ENCODE assay signal across 26 cellular contexts in the genomic region with DNA sequence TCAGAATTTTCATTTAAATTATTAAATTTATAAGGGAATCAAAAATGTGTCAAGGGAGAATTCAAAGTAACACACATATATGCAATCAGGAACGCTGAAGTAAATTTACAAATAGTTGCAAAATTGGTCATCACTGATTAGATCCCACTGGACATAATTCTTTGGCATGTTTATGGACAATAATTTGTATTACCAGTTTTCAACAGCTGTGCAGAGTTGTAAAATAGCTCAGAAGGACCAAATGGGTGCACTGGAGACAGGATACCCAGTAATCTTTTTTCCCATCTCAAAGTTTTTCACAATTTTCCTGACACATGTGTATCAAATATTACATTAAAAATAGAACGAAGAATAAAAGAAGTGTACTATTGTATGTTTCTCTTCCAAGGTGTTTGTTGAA. TPM values are rescaled to one million over a fixed set of nuclear protein-coding genes. Genes with fewer than 3 reads are reported as not detected.
"Had no signal": no experiment of that assay in that cellular context is flagged by ENCODE, and none has a peak within 500 bp of the region (broad histone marks: within the 10 kb centered on the region; RNA-seq: fewer than 3 reads in every experiment).

No MANE protein-coding gene starts in this region.

- H3K4me3 ChIP-seq: heart left ventricle, left lung, lower lobe of right lung, ovary, right atrium auricular region, spleen, stomach, testis, thyroid gland, transverse colon, upper lobe of left lung had no signal

- ATAC-seq: heart left ventricle; left colon; left lung; lower lobe of right lung; naive thymus-derived CD4-positive, alpha-beta T cell; natural killer cell treated with Interleukin-12 subunit alpha and Interleukin-12 subunit beta and Interleukin-15 and Interleukin-18, amount 100 ng/mL, for 72 hours; sciatic nerve; stimulated activated effector memory CD8-positive, alpha-beta T cell treated with anti-CD3 and anti-CD28 coated beads, Interleukin-12 subunit alpha, Interleukin-12 subunit beta, amount 100 ng/mL, for 72 hours; stimulated activated naive CD8-positive, alpha-beta T cell treated with anti-CD3 and anti-CD28 coated beads, Interleukin-15, Interleukin-2, amounts not matched to agents 100 U/mL and 50 U/mL, for 24 hours had no signal

- DNase-seq: heart left ventricle; hypothalamus; immature natural killer cell; left colon; left lung; lower lobe of right lung; mammary epithelial cell; mesendoderm; naive thymus-derived CD4-positive, alpha-beta T cell; ovary; small intestine; spleen; stimulated activated CD4-positive, alpha-beta T cell treated with anti-CD3 and anti-CD28 coated beads, Interleukin-4, amount 100 ng/mL, for 24 hours; stimulated activated naive CD8-positive, alpha-beta T cell treated with anti-CD3 and anti-CD28 coated beads, Interleukin-15, Interleukin-2, amounts not matched to agents 100 U/mL and 50 U/mL, for 24 hours; stomach; testis; transverse colon; upper lobe of left lung had no signal

- H3K27me3 ChIP-seq: heart left ventricle, left lung, ovary, right atrium auricular region, spleen, stomach, testis, thyroid gland, transverse colon, upper lobe of left lung had no signal

- H3K4me1 ChIP-seq: testis had no signal

- H3K27me3 Mint-ChIP-seq: naive thymus-derived CD4-positive, alpha-beta T cell; natural killer cell treated with Interleukin-12 subunit alpha and Interleukin-12 subunit beta and Interleukin-15 and Interleukin-18, amount 100 ng/mL, for 72 hours; progenitor cell of endocrine pancreas had no signal

- H3K36me3 ChIP-seq: heart left ventricle, left lung, lower lobe of right lung, ovary, right atrium auricular region, stomach, thyroid gland, upper lobe of left lung had no signal

- H3K27ac ChIP-seq: heart left ventricle, left lung, lower lobe of right lung, ovary, right atrium auricular region, spleen, stomach, testis, thyroid gland, transverse colon, upper lobe of left lung had no signal

- H3K36me3 Mint-ChIP-seq: immature natural killer cell; mesothelial cell of epicardium; natural killer cell treated with Interleukin-12 subunit alpha and Interleukin-12 subunit beta and Interleukin-15 and Interleukin-18, amount 100 ng/mL, for 72 hours; stimulated activated effector memory CD8-positive, alpha-beta T cell treated with anti-CD3 and anti-CD28 coated beads, Interleukin-12 subunit alpha, Interleukin-12 subunit beta, amount 100 ng/mL, for 72 hours had no signal

- H3K9me3 Mint-ChIP-seq: immature natural killer cell; mesothelial cell of epicardium; naive thymus-derived CD4-positive, alpha-beta T cell; natural killer cell treated with Interleukin-12 subunit alpha and Interleukin-12 subunit beta and Interleukin-15 and Interleukin-18, amount 100 ng/mL, for 72 hours; stimulated activated effector memory CD8-positive, alpha-beta T cell treated with anti-CD3 and anti-CD28 coated beads, Interleukin-12 subunit alpha, Interleukin-12 subunit beta, amount 100 ng/mL, for 72 hours had no signal

- H3K4me3 Mint-ChIP-seq: immature natural killer cell; mesothelial cell of epicardium; naive thymus-derived CD4-positive, alpha-beta T cell; natural killer cell treated with Interleukin-12 subunit alpha and Interleukin-12 subunit beta and Interleukin-15 and Interleukin-18, amount 100 ng/mL, for 72 hours; stimulated activated effector memory CD8-positive, alpha-beta T cell treated with anti-CD3 and anti-CD28 coated beads, Interleukin-12 subunit alpha, Interleukin-12 subunit beta, amount 100 ng/mL, for 72 hours had no signal

- H3K4me1 Mint-ChIP-seq: immature natural killer cell had no signal

- H3K9me3 ChIP-seq: heart left ventricle, left lung, lower lobe of right lung, ovary, right atrium auricular region, spleen, stomach, testis, thyroid gland, transverse colon, upper lobe of left lung had no signal

- H3K27ac Mint-ChIP-seq: immature natural killer cell; mesothelial cell of epicardium; naive thymus-derived CD4-positive, alpha-beta T cell; natural killer cell treated with Interleukin-12 subunit alpha and Interleukin-12 subunit beta and Interleukin-15 and Interleukin-18, amount 100 ng/mL, for 72 hours; progenitor cell of endocrine pancreas; stimulated activated effector memory CD8-positive, alpha-beta T cell treated with anti-CD3 and anti-CD28 coated beads, Interleukin-12 subunit alpha, Interleukin-12 subunit beta, amount 100 ng/mL, for 72 hours had no signal

RNA-seq across cellular contexts. Expression of a gene that starts 4.1 kb away (rescaled TPM):
- total RNA-seq: mammary epithelial cell; naive thymus-derived CD4-positive, alpha-beta T cell; natural killer cell treated with Interleukin-12 subunit alpha and Interleukin-12 subunit beta and Interleukin-15 and Interleukin-18, amount 100 ng/mL, for 72 hours had no signal
- polyA plus RNA-seq: immature natural killer cell; mammary epithelial cell; naive thymus-derived CD4-positive, alpha-beta T cell; neural cell had no signal
